In genomic region chr3:11556851-11557644, GRCh38 we compare ENCODE assay signal across 10 cellular contexts.
DNase-seq lines count a peak whose midpoint lies in the region; ATAC-seq, FAIRE-seq and TF ChIP-seq lines count a peak whose summit lies in the region.
"Had no signal": no experiment of that assay in that cellular context is flagged by ENCODE, and none has a peak within 500 bp of the region (broad histone marks: within the 10 kb centered on the region; RNA-seq: fewer than 3 reads in every experiment).

No MANE protein-coding gene starts in this region.

- no peak overlapping the region for H2AFZ ChIP-seq in keratinocyte (ENCODE audit: control insufficient read depth, low read length)

- H3K4me2 ChIP-seq in keratinocyte (ENCODE audit: control insufficient read depth, extremely low read depth, insufficient read depth, low read depth, low read length) = no peak overlapping the region

- WGBS in small intestine, 3 donors = 25 to 49% (median 42%) methylated on average over 16 of the region's 16 CpGs

- peak overlapping the region; percentile 81 for H3K27ac ChIP-seq in brain microvascular endothelial cell
- H3K27ac ChIP-seq in keratinocyte (ENCODE audit: control insufficient read depth, insufficient read depth, low read length) = peak overlapping the region; percentile 41
- H3K27ac ChIP-seq in small intestine (ENCODE audit: low read depth in 1 of 2, low read length in 1 of 2) = peak overlapping the region in 1 of 2 donors; percentile 0
- H3K27ac ChIP-seq: HL-60 had no signal

- peaks cover 1% of the 10 kb centered on the region; the same call in 1 of the 2 replicates for H3K36me3 ChIP-seq in H7 (replicated peaks; ENCODE audit: control insufficient read depth, insufficient read depth, low read length)
- peaks cover 45% of the 10 kb centered on the region for H3K36me3 ChIP-seq in brain microvascular endothelial cell (replicated peaks)
- peaks cover 11 to 20% of the 10 kb centered on the region in 2 experiments for H3K36me3 ChIP-seq in keratinocyte (ENCODE audit: control insufficient read depth in 2 of 2, extremely low read depth in 1 of 2, insufficient read depth in 2 of 2, low read length in 2 of 2)
- peaks cover 4% of the 10 kb centered on the region in 2 donors for H3K36me3 ChIP-seq in small intestine (ENCODE audit: control insufficient read depth in 2 of 2, insufficient read depth in 2 of 2, low read length in 2 of 2)

- H3K9me1 ChIP-seq in keratinocyte (ENCODE audit: control insufficient read depth, extremely low read depth, insufficient read depth, low read length) = no peaks in the 10 kb centered on the region

- H3K27me3 ChIP-seq in H7 (ENCODE audit: control insufficient read depth, insufficient read depth, low read length) (no peaks in the 10 kb centered on the region), brain microvascular endothelial cell (replicated peaks) (no peaks in the 10 kb centered on the region), keratinocyte (ENCODE audit: control insufficient read depth, extremely low read depth, insufficient read depth, low read length) (no peaks in the 10 kb centered on the region), small intestine (ENCODE audit: control insufficient read depth in 2 of 2, insufficient read depth in 2 of 2, low read length in 2 of 2) (no peaks in the 10 kb centered on the region)

- dilution Hi-C loops in keratinocyte (cut with MboI; ENCODE audit: extremely low pct_ligation_motif_present, low sequenced_read_pairs) = no loop called here

- H3K9ac ChIP-seq in keratinocyte (ENCODE audit: control insufficient read depth, extremely low read depth, insufficient read depth, low read length) = no peak overlapping the region

- in situ Hi-C loops in brain microvascular endothelial cell (cut with HindIII; ENCODE audit: low pct_ligation_motif_present, low sequenced_read_pairs) = no loop called here

- H4K20me1 ChIP-seq in keratinocyte (ENCODE audit: control insufficient read depth, extremely low read depth, insufficient read depth, low read length) = peaks cover 11% of the 10 kb centered on the region

- H3K4me3 ChIP-seq in H7 (ENCODE audit: insufficient read depth, low read depth, low read length) = no peak overlapping the region
- no peak overlapping the region for H3K4me3 ChIP-seq in brain microvascular endothelial cell (ENCODE audit: low read depth, low read length)
- H3K4me3 ChIP-seq in keratinocyte (ENCODE audit: control insufficient read depth in 2 of 3, extremely low read depth in 1 of 3, insufficient read depth in 2 of 3, low read depth in 1 of 3, low read length in 3 of 3) = no peak overlapping the region
- H3K4me3 ChIP-seq in small intestine (ENCODE audit: low read depth in 1 of 2, low read length in 2 of 2) = no peak overlapping the region

- TF ChIP-seq CTCF in brain microvascular endothelial cell (IDR thresholded peaks at IDR 0.05; ENCODE audit: low read depth, low read length, missing control alignments) (no peak), keratinocyte (optimal IDR thresholded peaks at IDR 0.05 in 1 of 3, IDR thresholded peaks at IDR 0.05 in 1 of 3, conservative IDR thresholded peaks at IDR 0.05 in 1 of 3; ENCODE audit: extremely low read depth in 1 of 3, insufficient read depth in 2 of 3, low read length in 3 of 3) (no peak)

- peak; percentile 64 for DNase-seq in H7
- DNase-seq in brain microvascular endothelial cell = peak; percentile 97
- DNase-seq in keratinocyte (ENCODE audit: low read depth, low spot score) = no peak
- DNase-seq in small intestine = peak; percentile 54
- DNase-seq in GDM1 (lab: John Stamatoyannopoulos, UW) = no peak
- no peak for DNase-seq in NCI-H82 (lab: John Stamatoyannopoulos, UW)
- no peak for DNase-seq in NK-92 treated with Interleukin-12 subunit alpha and Interleukin-12 subunit beta, amount 100 ng/mL, for 24 hours (lab: John Stamatoyannopoulos, UW)

- H3K79me2 ChIP-seq in keratinocyte (ENCODE audit: control insufficient read depth, insufficient read depth, low read length) = peaks cover 7% of the 10 kb centered on the region

- ATAC-seq in GM19397 (IDR thresholded peaks at IDR 0.05; ENCODE audit: unreplicated experiment) = no peak

- no peak for FAIRE-seq in keratinocyte (lab: Jason Lieb, UNC)
- no peak for FAIRE-seq in small intestine (lab: Jason Lieb, UNC)
- FAIRE-seq: G401.6 had no signal

- H3K9me3 ChIP-seq in keratinocyte (ENCODE audit: control insufficient read depth, low read depth, low read length) (no peaks in the 10 kb centered on the region), small intestine (ENCODE audit: control insufficient read depth, low read depth) (no peaks in the 10 kb centered on the region)

- H3K4me1 ChIP-seq in keratinocyte (ENCODE audit: control insufficient read depth, extremely low read depth, insufficient read depth, low read length) (peaks cover 24% of the 10 kb centered on the region), small intestine (ENCODE audit: control insufficient read depth in 2 of 2, insufficient read depth in 1 of 2, low read depth in 1 of 2, low read length in 1 of 2) (no peaks in the 10 kb centered on the region)

Comparison
In these comparisons a context has a peak if more than half of its experiments do, and no peak if none do; other contexts are left out.
1. DNase-seq: peak in H7 (single experiment), brain microvascular endothelial cell (single experiment) and small intestine (single experiment); none in keratinocyte (single experiment), GDM1 (single experiment), NCI-H82 (single experiment) and NK-92 treated with Interleukin-12 subunit alpha and Interleukin-12 subunit beta, amount 100 ng/mL, for 24 hours (single experiment).